8 cellular contexts compared by ENCODE assay signal in the genomic region with DNA sequence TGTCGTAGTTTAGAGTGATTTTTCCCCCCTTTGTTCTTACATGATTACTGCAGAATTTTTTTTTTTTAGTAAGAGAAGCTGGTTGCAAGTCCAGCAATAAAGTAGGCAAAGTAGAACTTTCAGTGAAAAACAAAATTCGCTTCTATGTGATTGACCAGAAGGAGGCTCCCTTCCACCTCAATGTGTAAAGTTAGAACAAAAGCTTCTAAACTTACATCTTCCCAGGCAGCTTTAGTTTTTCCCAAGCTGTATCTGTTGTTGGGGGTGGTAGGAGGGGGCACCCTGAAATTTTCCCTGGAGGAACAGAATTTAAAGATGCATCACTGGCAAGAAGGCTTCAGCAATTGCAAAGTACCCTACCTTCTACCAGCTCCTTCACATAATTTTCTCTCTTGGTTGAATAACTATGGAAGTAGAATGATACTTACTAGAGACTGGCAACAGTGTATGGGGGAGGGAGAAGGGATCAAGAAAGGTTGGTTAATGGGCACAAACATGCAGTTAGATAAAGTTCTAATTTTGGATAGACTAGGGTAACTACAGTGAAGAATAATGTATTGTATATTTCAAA.
DNase-seq lines count a peak whose midpoint lies in the region; ATAC-seq and TF ChIP-seq lines count a peak whose summit lies in the region.

No MANE protein-coding gene starts in this region.

- POLR2A ChIA-PET in RWPE1 (lab: Yijun Ruan, JAX; ENCODE audit: low non-redundant PET): no interaction called here
- POLR2A ChIA-PET in CD4-positive, alpha-beta memory T cell (lab: Charles Lee; ENCODE audit: partially characterized antibody): no interaction called here

- CTCF ChIA-PET in RWPE1 (lab: Yijun Ruan, JAX): interaction anchor here (0.6 to 1.2 kb wide), 14 partner anchors 11 to 1843 kb away, joined by 3 to 8 read pairs (median 3); no protein-coding TSS in a partner anchor
- CTCF ChIA-PET in CD4-positive, alpha-beta memory T cell (lab: Charles Lee; ENCODE audit: partially characterized antibody): no interaction called here

- intact Hi-C loops in CD4-positive, alpha-beta memory T cell (cut with micrococcal nuclease): no loop called here

- peak; percentile 3 for DNase-seq in NCI-H345 (lab: John Stamatoyannopoulos, UW)
- DNase-seq in NCI-H345 treated with DMSO at 0.1 percent for 48 hours (lab: John Stamatoyannopoulos, UW; ENCODE audit: unreplicated experiment): no peak
- peak; percentile 10 for DNase-seq in RWPE1 (ENCODE audit: low spot score)
- no peak for DNase-seq in right atrium auricular region (ENCODE audit: low spot score)
- peak; percentile 51 for DNase-seq in stromal cell of bone marrow (ENCODE audit: low read depth)
- DNase-seq in HuH-7.5 (ENCODE audit: low spot score): no peak
- no peak for DNase-seq in CD4-positive, alpha-beta memory T cell

- no peaks in the 10 kb centered on the region for H3K9me3 ChIP-seq in right atrium auricular region
- H3K9me3 ChIP-seq in CD4-positive, alpha-beta memory T cell (ENCODE audit: control insufficient read depth in 1 of 2, low read length in 2 of 2): no peaks in the 10 kb centered on the region

- no peak overlapping the region for H3K27ac ChIP-seq in RWPE1
- no peak overlapping the region for H3K27ac ChIP-seq in right atrium auricular region
- no peak overlapping the region for H3K27ac ChIP-seq in CD4-positive, alpha-beta memory T cell (ENCODE audit: low read depth, low read length)

- ATAC-seq in GM18498 (IDR thresholded peaks at IDR 0.05; ENCODE audit: unreplicated experiment): no peak

- H3K4me1 Mint-ChIP-seq in CD4-positive, alpha-beta memory T cell: no peaks in the 10 kb centered on the region

- H3K4me1 ChIP-seq in right atrium auricular region: no peaks in the 10 kb centered on the region
- H3K4me1 ChIP-seq in CD4-positive, alpha-beta memory T cell (ENCODE audit: insufficient read depth, low read length): no peaks in the 10 kb centered on the region

- H3K4me3 ChIP-seq in right atrium auricular region: no peak overlapping the region
- no peak overlapping the region for H3K4me3 ChIP-seq in CD4-positive, alpha-beta memory T cell (ENCODE audit: low read length in 2 of 2)

- no peak overlapping the region for H3K27ac Mint-ChIP-seq in CD4-positive, alpha-beta memory T cell

- H3K27me3 Mint-ChIP-seq in CD4-positive, alpha-beta memory T cell: peaks cover 0 to 2% of the 10 kb centered on the region in 2 donors

- no peaks in the 10 kb centered on the region for H3K36me3 Mint-ChIP-seq in CD4-positive, alpha-beta memory T cell

- no peaks in the 10 kb centered on the region for H3K36me3 ChIP-seq in right atrium auricular region
- no peaks in the 10 kb centered on the region for H3K36me3 ChIP-seq in CD4-positive, alpha-beta memory T cell (ENCODE audit: insufficient read depth, low read length)

- peaks cover 0 to under 1% (median 0%) of the 10 kb centered on the region in 8 donors for H3K9me3 Mint-ChIP-seq in CD4-positive, alpha-beta memory T cell

- TF ChIP-seq CTCF in RWPE1 (conservative IDR thresholded peaks at IDR 0.05; ENCODE audit: low read depth) (peak; percentile 33), right atrium auricular region (IDR thresholded peaks at IDR 0.05) (peak; percentile 14 to 69)

- H3K4me3 Mint-ChIP-seq in CD4-positive, alpha-beta memory T cell: no peak overlapping the region

- no peaks in the 10 kb centered on the region for H3K27me3 ChIP-seq in right atrium auricular region
- H3K27me3 ChIP-seq in CD4-positive, alpha-beta memory T cell (ENCODE audit: insufficient read depth, low read length): no peaks in the 10 kb centered on the region

Comparison
In these comparisons a context has a peak if more than half of its experiments do, and no peak if none do; other contexts are left out.
1. DNase-seq: peak in NCI-H345 (single experiment), RWPE1 (single experiment) and stromal cell of bone marrow (single experiment); none in NCI-H345 treated with DMSO at 0.1 percent for 48 hours (single experiment), right atrium auricular region (single experiment), HuH-7.5 (single experiment) and CD4-positive, alpha-beta memory T cell (0 of 5).